Comparison of ENCODE assay signal across 12 cellular contexts in the genomic region with DNA sequence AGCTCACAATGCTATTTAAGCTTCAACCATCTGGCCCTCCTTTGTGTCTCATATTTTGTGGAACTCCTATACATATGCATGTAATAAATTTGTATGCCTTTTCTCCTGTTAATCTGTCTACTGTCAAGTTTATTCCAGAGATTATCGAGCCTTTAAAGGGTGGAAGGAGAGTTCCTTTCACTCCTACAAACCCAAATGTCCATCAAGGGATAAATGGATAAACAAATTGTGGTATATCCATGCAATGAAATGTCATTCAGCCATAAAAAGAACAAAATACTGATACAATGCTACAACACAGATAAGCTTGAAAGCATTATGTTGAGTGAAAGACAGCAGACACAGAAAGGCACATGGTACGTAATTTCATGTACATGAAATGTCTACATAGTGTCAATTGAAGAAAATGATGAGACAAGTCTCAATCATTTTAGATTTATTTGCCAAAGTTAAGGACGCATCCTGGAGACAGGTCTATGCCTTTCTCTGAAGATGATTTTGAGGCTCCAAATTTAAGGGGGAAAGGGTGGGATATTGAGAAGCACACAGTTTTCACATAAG. TPM values are rescaled to one million over a fixed set of nuclear protein-coding genes. Genes with fewer than 3 reads are reported as not detected.
DNase-seq lines count a peak whose midpoint lies in the region; ATAC-seq and TF ChIP-seq lines count a peak whose summit lies in the region.
"Had no signal": no experiment of that assay in that cellular context is flagged by ENCODE, and none has a peak within 500 bp of the region (broad histone marks: within the 10 kb centered on the region; RNA-seq: fewer than 3 reads in every experiment).

No MANE protein-coding gene starts in this region.

- no TSS peak for BruUV-seq in MCF 10A (replicated peaks; lab: Mats Ljungman, UMichigan)

- TF ChIP-seq CTCF in MCF 10A (IDR thresholded peaks at IDR 0.05; ENCODE audit: unreplicated experiment) (no peak), breast epithelium (IDR thresholded peaks at IDR 0.05) (no peak), SU-DHL-6 (IDR thresholded peaks at IDR 0.05; ENCODE audit: insufficient read depth, low read length, poor library complexity, severe bottlenecking) (no peak), type B pancreatic cell (conservative IDR thresholded peaks at IDR 0.05) (no peak)

- H3K9me3 ChIP-seq in breast epithelium (no peaks in the 10 kb centered on the region), SU-DHL-6 (ENCODE audit: insufficient read depth, low read length) (no peaks in the 10 kb centered on the region)
- H3K9me3 ChIP-seq: BE2C, SJSA1 had no signal

- H3K4me3 ChIP-seq in breast epithelium (no peak overlapping the region), SU-DHL-6 (ENCODE audit: insufficient read depth, low read length, poor library complexity, severe bottlenecking) (peak overlapping the region; percentile 33)
- H3K4me3 ChIP-seq: SJSA1 had no signal

- CTCF ChIA-PET in MCF 10A (lab: Yijun Ruan, JAX): interaction anchor here (0.6 to 2.0 kb wide), 4 partner anchors 11 to 1615 kb away, joined by 3 to 5 read pairs (median 4); no protein-coding TSS in a partner anchor

- H2AFZ ChIP-seq in SU-DHL-6 (ENCODE audit: low read depth, low read length, severe bottlenecking): peak overlapping the region; percentile 45

- no peak overlapping the region for H3K27ac ChIP-seq in breast epithelium
- H3K27ac ChIP-seq in SU-DHL-6 (ENCODE audit: low read depth, low read length): peak overlapping the region; percentile 88
- H3K27ac ChIP-seq: SJSA1 had no signal

- no peak for TF ChIP-seq POLR2A in breast epithelium (IDR thresholded peaks at IDR 0.05)

- no peaks in the 10 kb centered on the region for H3K27me3 ChIP-seq in breast epithelium
- H3K27me3 ChIP-seq in SU-DHL-6 (ENCODE audit: low read length): no peaks in the 10 kb centered on the region
- H3K27me3 ChIP-seq: BE2C, SJSA1 had no signal

- peak overlapping the region; percentile 47 for H3K4me2 ChIP-seq in SU-DHL-6 (ENCODE audit: low read depth, low read length, poor library complexity, severe bottlenecking)

- peaks cover 11% of the 10 kb centered on the region for H3K4me1 Mint-ChIP-seq in MCF 10A (ENCODE audit: insufficient read depth, unreplicated experiment)
- H3K4me1 Mint-ChIP-seq in effector memory CD8-positive, alpha-beta T cell (ENCODE audit: low read depth in 2 of 2): peaks cover 45 to 53% of the 10 kb centered on the region in 2 donors
- H3K4me1 Mint-ChIP-seq in type B pancreatic cell (ENCODE audit: unreplicated experiment): peaks cover 16% of the 10 kb centered on the region

- DNase-seq in MCF 10A (ENCODE audit: unreplicated experiment): no peak
- DNase-seq in breast epithelium (ENCODE audit: low spot score in 2 of 2): no peak
- DNase-seq in effector memory CD8-positive, alpha-beta T cell: no peak
- no peak for DNase-seq in type B pancreatic cell (ENCODE audit: extremely low spot score, unreplicated experiment)
- no peak for DNase-seq in OCI-M2 (lab: John Stamatoyannopoulos, UW; ENCODE audit: unreplicated experiment)
- no peak for DNase-seq in stimulated activated CD8-positive, alpha-beta memory T cell treated with anti-CD3 and anti-CD28 coated beads, Interleukin-4, amount 100 ng/mL, for 48 hours
- DNase-seq: BE2C, NCI-H1930, retina had no signal

- peaks cover 4% of the 10 kb centered on the region; the same call in 1 of the 2 replicates for H3F3A ChIP-seq in SU-DHL-6 (ENCODE audit: insufficient read depth)

- H3K9me3 Mint-ChIP-seq in MCF 10A (ENCODE audit: unreplicated experiment) (no peaks in the 10 kb centered on the region), type B pancreatic cell (no peaks in the 10 kb centered on the region)
- no peaks in the 10 kb centered on the region for H3K9me3 Mint-ChIP-seq in effector memory CD8-positive, alpha-beta T cell

- peak overlapping the region; percentile 76 for H3K27ac Mint-ChIP-seq in MCF 10A (ENCODE audit: low read depth, unreplicated experiment)
- H3K27ac Mint-ChIP-seq in effector memory CD8-positive, alpha-beta T cell: peak overlapping the region; percentile 97 to 98
- peak overlapping the region; percentile 89 for H3K27ac Mint-ChIP-seq in type B pancreatic cell

- H3K27me3 Mint-ChIP-seq in MCF 10A (ENCODE audit: insufficient read depth, unreplicated experiment): no peaks in the 10 kb centered on the region
- H3K27me3 Mint-ChIP-seq in effector memory CD8-positive, alpha-beta T cell: no peaks in the 10 kb centered on the region
- peaks cover 4% of the 10 kb centered on the region for H3K27me3 Mint-ChIP-seq in type B pancreatic cell

- no peaks in the 10 kb centered on the region for H3K9me2 ChIP-seq in SU-DHL-6 (replicated peaks; ENCODE audit: insufficient read depth, low read length)

- POLR2A ChIA-PET in MCF 10A (lab: Yijun Ruan, JAX): interaction anchor here (0.6 to 2.0 kb wide), 6 partner anchors 10 to 512 kb away, joined by 3 to 10 read pairs (median 4); partner anchors contain the start of gene EI24

- no peaks in the 10 kb centered on the region for H3K79me2 ChIP-seq in SU-DHL-6 (ENCODE audit: insufficient read depth, low read length)

- H4K20me1 ChIP-seq in SU-DHL-6 (ENCODE audit: low read depth, low read length): no peaks in the 10 kb centered on the region

- peak overlapping the region; percentile 16; the same call in 1 of the 2 replicates for H3K9ac ChIP-seq in SU-DHL-6 (ENCODE audit: low read length)

- H3K36me3 ChIP-seq in breast epithelium (no peaks in the 10 kb centered on the region), SU-DHL-6 (ENCODE audit: low read length) (no peaks in the 10 kb centered on the region)
- H3K36me3 ChIP-seq: BE2C, SJSA1 had no signal

- intact Hi-C loops in MCF 10A (cut with micrococcal nuclease) (loop anchor here (1.0 kb wide), 1 partner anchor 56 kb away; the partner anchor contains the start of gene EI24), breast epithelium (cut with DNase I; ENCODE audit: low total_unique reads) (no loop called here)

- ATAC-seq in effector memory CD8-positive, alpha-beta T cell (replicated peaks): no peak
- no peak for ATAC-seq in HG03159 (IDR thresholded peaks at IDR 0.05; ENCODE audit: unreplicated experiment)

- H3K4me1 ChIP-seq in breast epithelium: no peaks in the 10 kb centered on the region
- H3K4me1 ChIP-seq: BE2C, SJSA1 had no signal

- peak overlapping the region; percentile 4 for H3K4me3 Mint-ChIP-seq in MCF 10A (ENCODE audit: unreplicated experiment)
- H3K4me3 Mint-ChIP-seq in effector memory CD8-positive, alpha-beta T cell: peak overlapping the region; percentile 9 to 59
- no peak overlapping the region for H3K4me3 Mint-ChIP-seq in type B pancreatic cell

- H3K36me3 Mint-ChIP-seq in MCF 10A (ENCODE audit: insufficient read depth, unreplicated experiment) (no peaks in the 10 kb centered on the region), type B pancreatic cell (no peaks in the 10 kb centered on the region)
- H3K36me3 Mint-ChIP-seq in effector memory CD8-positive, alpha-beta T cell (ENCODE audit: insufficient read depth): peaks cover 16% of the 10 kb centered on the region

RNA-seq across cellular contexts. Expression of gene FEZ1, which starts 17.7 kb away (rescaled TPM):
- 5.4 and 6.7 TPM in 2 replicates for total RNA-seq in MCF 10A (2022)
- 10 to 100 TPM in 2 of 3 donors, 1 to 10 TPM in 1; 4.8 to 20.8 (median 14.4) TPM for total RNA-seq in breast epithelium
- total RNA-seq in type B pancreatic cell (ENCODE audit: low replicate concordance): 2.1 and 30.5 TPM in 2 replicates
- total RNA-seq: SJSA1 had no signal

RNA-seq across cellular contexts. Expression of gene EI24, which starts 55.5 kb away (rescaled TPM):
- total RNA-seq in MCF 10A (2022): 93.1 and 96.9 TPM in 2 replicates
- total RNA-seq in breast epithelium: 100 to 1,000 TPM in 1 of 3 donors, 10 to 100 TPM in 2; 88.5 to 111 (median 94.1) TPM
- 102 and 114 TPM in 2 replicates for total RNA-seq in type B pancreatic cell (ENCODE audit: low replicate concordance)
